In the genomic region with DNA sequence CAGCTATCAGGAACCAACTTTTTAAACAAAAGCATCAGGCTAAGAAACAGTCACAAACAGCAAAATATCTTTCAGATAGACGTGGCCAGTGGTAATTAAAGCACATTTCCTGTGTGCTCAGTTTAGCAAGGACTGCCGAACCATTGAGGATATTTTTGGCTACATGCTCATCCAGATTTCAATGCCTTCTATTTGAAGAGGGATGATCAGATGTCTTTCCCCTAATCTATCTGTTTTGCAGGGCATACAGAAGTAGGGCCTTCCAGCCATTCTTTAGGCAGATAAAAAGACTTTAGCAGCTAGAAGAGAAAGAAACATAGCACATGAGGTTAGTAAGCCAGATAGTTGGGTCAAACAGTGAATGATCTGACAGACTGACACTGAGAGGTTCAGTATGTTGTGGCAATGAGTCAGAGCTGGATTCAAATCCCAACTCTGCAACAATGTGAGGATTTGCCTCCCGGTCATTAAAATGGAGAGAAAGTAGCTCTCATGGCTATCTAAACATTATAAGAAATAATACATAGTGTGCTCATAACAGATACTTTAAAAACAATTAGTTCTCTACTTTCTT, we compare ENCODE assay signal across 12 cellular contexts.
DNase-seq lines count a peak whose midpoint lies in the region; ATAC-seq lines count a peak whose summit lies in the region.
"Had no signal": no experiment of that assay in that cellular context is flagged by ENCODE, and none has a peak within 500 bp of the region (broad histone marks: within the 10 kb centered on the region; RNA-seq: fewer than 3 reads in every experiment).

No MANE protein-coding gene starts in this region.

- intact Hi-C loops in left ventricle myocardium superior (cut with micrococcal nuclease) (no loop called here), Right ventricle myocardium inferior (cut with DNase I) (no loop called here)

- peak; percentile 34 for ATAC-seq in left ventricle myocardium superior
- ATAC-seq in Right ventricle myocardium inferior = no peak
- ATAC-seq: T-helper 17 cell had no signal

- no peak for DNase-seq in left ventricle myocardium superior
- no peak for DNase-seq in Right ventricle myocardium inferior (ENCODE audit: missing footprints)
- peak; percentile 9 for DNase-seq in amniotic stem cell (lab: John Stamatoyannopoulos, UW)
- peak; percentile 86 for DNase-seq in kidney glomerular epithelial cell (lab: John Stamatoyannopoulos, UW)
- no peak for DNase-seq in NCI-H2107 treated with DMSO at 0.1 percent for 48 hours (lab: John Stamatoyannopoulos, UW; ENCODE audit: unreplicated experiment)
- no peak for DNase-seq in iPS-NIHi11 (ENCODE audit: low spot score)
- no peak for DNase-seq in activated CD4-positive, alpha-beta T cell treated with anti-CD3 and anti-CD28 coated beads for 48 hours
- DNase-seq in HPDE6-E6E7 (ENCODE audit: extremely low spot score) = no peak
- DNase-seq: activated CD8-positive, alpha-beta memory T cell treated with anti-CD3 and anti-CD28 coated beads for 24 hours; erythroblast; MV-4-11; T-helper 17 cell had no signal

Comparison
In these comparisons a context has a peak if more than half of its experiments do, and no peak if none do; other contexts are left out.
1. DNase-seq: peak in amniotic stem cell (single experiment) and kidney glomerular epithelial cell (single experiment); none in left ventricle myocardium superior (single experiment), Right ventricle myocardium inferior (single experiment), NCI-H2107 treated with DMSO at 0.1 percent for 48 hours (single experiment), iPS-NIHi11 (single experiment), activated CD4-positive, alpha-beta T cell treated with anti-CD3 and anti-CD28 coated beads for 48 hours (single experiment) and HPDE6-E6E7 (single experiment).